Comparison of ENCODE assay signal across 15 cellular contexts in genomic region chr20:60589624-60590023, GRCh38.
DNase-seq lines count a peak whose midpoint lies in the region; ATAC-seq, FAIRE-seq and TF ChIP-seq lines count a peak whose summit lies in the region.
"Had no signal": no experiment of that assay in that cellular context is flagged by ENCODE, and none has a peak within 500 bp of the region (broad histone marks: within the 10 kb centered on the region; RNA-seq: fewer than 3 reads in every experiment).

No MANE protein-coding gene starts in this region.

- no peak overlapping the region for H2BK120ac ChIP-seq in mesenchymal stem cell (ENCODE audit: low read depth, low read length)

- H3K27me3 Mint-ChIP-seq in immature natural killer cell (ENCODE audit: low read depth in 3 of 3): peaks cover 6 to 9% (median 9%) of the 10 kb centered on the region in 3 donors

- no peak overlapping the region for H3K27ac Mint-ChIP-seq in immature natural killer cell

- no peak for TF ChIP-seq POLR2A in A549 (IDR thresholded peaks at IDR 0.05; ENCODE audit: low read length)

- H3K27me3 ChIP-seq in foreskin keratinocyte (no peaks in the 10 kb centered on the region), mesenchymal stem cell (ENCODE audit: control insufficient read depth in 1 of 2, insufficient read depth in 1 of 2, low read length in 2 of 2) (peaks cover 0 to 2% of the 10 kb centered on the region in 2 experiments)
- H3K27me3 ChIP-seq: vagina had no signal

- no peak overlapping the region for H3K9ac ChIP-seq in mesenchymal stem cell (ENCODE audit: low read length)

- no peaks in the 10 kb centered on the region for H3K4me1 ChIP-seq in A549
- H3K4me1 ChIP-seq in foreskin keratinocyte: peaks cover 4% of the 10 kb centered on the region
- H3K4me1 ChIP-seq in mesenchymal stem cell (ENCODE audit: control insufficient read depth, insufficient read depth, low read depth, low read length): no peaks in the 10 kb centered on the region

- CTCF ChIA-PET in A549 (lab: Yijun Ruan, JAX): interaction anchor here (1.0 to 1.4 kb wide), 3 partner anchors 9 to 17 kb away, joined by 3 to 4 read pairs (median 3); no protein-coding TSS in a partner anchor

- H3K27ac ChIP-seq in A549 (no peak overlapping the region), foreskin keratinocyte (no peak overlapping the region), mesenchymal stem cell (ENCODE audit: low read length, poor library complexity, severe bottlenecking) (no peak overlapping the region), caudate nucleus (ENCODE audit: low read depth, low read length) (no peak overlapping the region)
- H3K27ac ChIP-seq: vagina had no signal

- POLR2A ChIA-PET in A549 (lab: Yijun Ruan, JAX): no interaction called here

- no peak overlapping the region for H3K14ac ChIP-seq in mesenchymal stem cell (ENCODE audit: low read length in 2 of 2)

- H3K4me1 Mint-ChIP-seq in immature natural killer cell: no peaks in the 10 kb centered on the region

- no peak overlapping the region for H2AK5ac ChIP-seq in mesenchymal stem cell (ENCODE audit: low read length, severe bottlenecking)

- no peaks in the 10 kb centered on the region for H3K36me3 Mint-ChIP-seq in immature natural killer cell

- TF ChIP-seq EP300 in A549 (IDR thresholded peaks at IDR 0.05): no peak

- no peak overlapping the region for H3K4ac ChIP-seq in mesenchymal stem cell (ENCODE audit: low read depth in 1 of 2, low read length in 2 of 2)

- no peak overlapping the region for H4K91ac ChIP-seq in mesenchymal stem cell (ENCODE audit: low read length)

- H4K8ac ChIP-seq in mesenchymal stem cell (ENCODE audit: low read length): no peak overlapping the region

- H3K4me3 Mint-ChIP-seq in immature natural killer cell: no peak overlapping the region

- no peak overlapping the region for H2BK15ac ChIP-seq in mesenchymal stem cell (ENCODE audit: low read depth, poor library complexity, severe bottlenecking)

- H3K9me3 ChIP-seq in A549 (no peaks in the 10 kb centered on the region), mesenchymal stem cell (ENCODE audit: control insufficient read depth, low read length) (no peaks in the 10 kb centered on the region)
- H3K9me3 ChIP-seq: vagina had no signal

- no peak for TF ChIP-seq RAD21 in A549 (conservative IDR thresholded peaks at IDR 0.05 in 1 of 2, IDR thresholded peaks at IDR 0.05 in 1 of 2)

- no peak for TF ChIP-seq CTCF in A549 (IDR thresholded peaks at IDR 0.05)
- TF ChIP-seq CTCF in foreskin keratinocyte (conservative IDR thresholded peaks at IDR 0.05): no peak

- no peak overlapping the region for H3K18ac ChIP-seq in mesenchymal stem cell (ENCODE audit: low read depth in 1 of 2, low read length in 2 of 2)

- DNase-seq in A549 (ENCODE audit: low read depth in 1 of 2, low spot score in 1 of 2) (no peak), HK-2 (ENCODE audit: unreplicated experiment) (peak; percentile 21), foreskin keratinocyte (no peak), mesenchymal stem cell (no peak), immature natural killer cell (no peak), caudate nucleus (lab: John Stamatoyannopoulos, UW) (no peak)
- DNase-seq in stimulated activated CD4-positive, alpha-beta T cell treated with anti-CD3 and anti-CD28 coated beads, Interleukin-4, amount 100 ng/mL, for 1 hour: no peak
- DNase-seq: NCI-H1105 treated with DMSO at 0.1 percent for 48 hours; NCI-H524 treated with DMSO at 0.1 percent for 48 hours; stimulated activated CD4-positive, alpha-beta T cell treated with anti-CD3 and anti-CD28 coated beads, Interleukin-4, amount 100 ng/mL, for 24 hours; stimulated activated naive CD4-positive, alpha-beta T cell had no signal

- H3K23ac ChIP-seq in mesenchymal stem cell (ENCODE audit: low read length in 2 of 2): no peak overlapping the region

- H2BK12ac ChIP-seq in mesenchymal stem cell (ENCODE audit: low read length in 2 of 2): no peak overlapping the region

- H3K79me1 ChIP-seq in mesenchymal stem cell (replicated peaks; ENCODE audit: low read length, poor library complexity, severe bottlenecking): no peaks in the 10 kb centered on the region

- H3K36me3 ChIP-seq in mesenchymal stem cell (ENCODE audit: control insufficient read depth in 1 of 2, insufficient read depth in 2 of 2, low read depth in 1 of 2, low read length in 2 of 2): no peaks in the 10 kb centered on the region
- H3K36me3 ChIP-seq: vagina had no signal

- H2AFZ ChIP-seq in mesenchymal stem cell (ENCODE audit: low read depth, low read length): no peak overlapping the region

- no peak overlapping the region for H3K4me2 ChIP-seq in A549
- H3K4me2 ChIP-seq in mesenchymal stem cell (ENCODE audit: low read length, poor library complexity, severe bottlenecking): no peak overlapping the region

- H2BK5ac ChIP-seq in mesenchymal stem cell (ENCODE audit: low read depth, low read length, poor library complexity, severe bottlenecking): no peak overlapping the region

- FAIRE-seq in A549 (lab: Jason Lieb, UNC): no peak
- FAIRE-seq: colon, GM19239 had no signal

- ATAC-seq in A549 (no peak), foreskin keratinocyte (peak; percentile 62)

- no peaks in the 10 kb centered on the region for H3K9me3 Mint-ChIP-seq in immature natural killer cell

- 3% methylated on average over 3 of the region's 3 CpGs for WGBS in A549 (ENCODE audit: missing lambda C conversion rate)
- 0% methylated on average over 1 of the region's 3 CpGs for WGBS in mesenchymal stem cell

- H3K4me3 ChIP-seq in A549 (no peak overlapping the region), mesenchymal stem cell (ENCODE audit: insufficient read depth in 1 of 2, low read depth in 1 of 2, low read length in 2 of 2) (no peak overlapping the region)
- H3K4me3 ChIP-seq: vagina had no signal

TF ChIP-seq in A549, 52 proteins besides CTCF, POLR2A, EP300 and RAD21:
- TF ChIP-seq, protein P1, sequence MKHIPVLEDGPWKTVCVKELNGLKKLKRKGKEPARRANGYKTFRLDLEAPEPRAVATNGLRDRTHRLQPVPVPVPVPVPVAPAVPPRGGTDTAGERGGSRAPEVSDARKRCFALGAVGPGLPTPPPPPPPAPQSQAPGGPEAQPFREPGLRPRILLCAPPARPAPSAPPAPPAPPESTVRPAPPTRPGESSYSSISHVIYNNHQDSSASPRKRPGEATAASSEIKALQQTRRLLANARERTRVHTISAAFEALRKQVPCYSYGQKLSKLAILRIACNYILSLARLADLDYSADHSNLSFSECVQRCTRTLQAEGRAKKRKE (CRISPR knock-in tag; IDR thresholded peaks at IDR 0.05; ENCODE audit: low read depth): no peak
- peak; percentile 86 for TF ChIP-seq REST (IDR thresholded peaks at IDR 0.05)

TF ChIP-seq in PFSK-1, 5 proteins besides CTCF, POLR2A, EP300 and RAD21:
- TF ChIP-seq REST (IDR thresholded peaks at IDR 0.05; ENCODE audit: insufficient read depth in 1 of 2, low read depth in 2 of 2, low read length in 2 of 2) (peak; percentile 75 to 95), FOXP2 (optimal IDR thresholded peaks at IDR 0.05; ENCODE audit: borderline replicate concordance, extremely low read depth, extremely low read length, insufficient read depth) (no peak)
